Comparison of ENCODE assay signal across 14 cellular contexts in genomic region chr4:52640808-52641595, GRCh38. TPM values are rescaled to one million over a fixed set of nuclear protein-coding genes. Genes with fewer than 3 reads are reported as not detected.
DNase-seq lines count a peak whose midpoint lies in the region; ATAC-seq, FAIRE-seq and TF ChIP-seq lines count a peak whose summit lies in the region.
"Had no signal": no experiment of that assay in that cellular context is flagged by ENCODE, and none has a peak within 500 bp of the region (broad histone marks: within the 10 kb centered on the region; RNA-seq: fewer than 3 reads in every experiment).

No MANE protein-coding gene starts in this region.

- H3K27me3 ChIP-seq in left ventricle myocardium inferior (ENCODE audit: low read depth) (no peaks in the 10 kb centered on the region), bronchial epithelial cell (ENCODE audit: control insufficient read depth, insufficient read depth, low read length) (no peaks in the 10 kb centered on the region)
- H3K27me3 ChIP-seq: neural progenitor cell had no signal

- peaks cover 84% of the 10 kb centered on the region for H3K4me1 ChIP-seq in left ventricle myocardium inferior
- H3K4me1 ChIP-seq: neural progenitor cell had no signal

- peak overlapping the region; percentile 75 for H3K27ac ChIP-seq in left ventricle myocardium inferior (replicated peaks)
- H3K27ac ChIP-seq: neural progenitor cell had no signal

- H3K36me3 ChIP-seq in left ventricle myocardium inferior (no peaks in the 10 kb centered on the region), bronchial epithelial cell (ENCODE audit: control insufficient read depth, insufficient read depth, low read length) (no peaks in the 10 kb centered on the region)
- H3K36me3 ChIP-seq: neural progenitor cell had no signal

- H3K4me3 ChIP-seq in left ventricle myocardium inferior, result peak overlapping the region; percentile 9
- H3K4me3 ChIP-seq in bronchial epithelial cell (ENCODE audit: low read depth, low read length), result no peak overlapping the region
- H3K4me3 ChIP-seq: neural progenitor cell had no signal

- TF ChIP-seq CTCF in left ventricle myocardium inferior (IDR thresholded peaks at IDR 0.05; ENCODE audit: borderline replicate concordance), result no peak
- TF ChIP-seq CTCF in bronchial epithelial cell (IDR thresholded peaks at IDR 0.05; ENCODE audit: insufficient read depth, low read length, severe bottlenecking), result no peak

- DNase-seq in left ventricle myocardium inferior (no peak), Right ventricle myocardium superior (no peak), bronchial epithelial cell (ENCODE audit: low read depth) (peak; percentile 88), lung microvascular endothelial cell (ENCODE audit: low read depth in 2 of 2) (peak; percentile 29 to 55), NCI-H526 (lab: John Stamatoyannopoulos, UW) (no peak), left lobe of liver (ENCODE audit: low spot score) (no peak)
- DNase-seq: activated CD8-positive, alpha-beta T cell treated with anti-CD3 and anti-CD28 coated beads, Interleukin-2, amount 10 ng/mL, durations not matched to agents 7 days and 5 days; GDM1; kidney; NCI-H1930; stimulated activated naive CD4-positive, alpha-beta T cell treated with Interleukin-2 at 50 U/mL for 16 hours had no signal

- intact Hi-C loops in left ventricle myocardium inferior (cut with micrococcal nuclease) (no loop called here), Right ventricle myocardium superior (cut with DNase I) (loop anchor here (10.0 kb wide), 1 partner anchor 86 kb away; no protein-coding TSS in a partner anchor)

- FAIRE-seq in bronchial epithelial cell (lab: Jason Lieb, UNC), result no peak
- FAIRE-seq: kidney had no signal

- ATAC-seq in Right ventricle myocardium superior (ENCODE audit: poor library complexity) (no peak), GM21529 (IDR thresholded peaks at IDR 0.05; ENCODE audit: unreplicated experiment) (no peak), GM19023 (IDR thresholded peaks at IDR 0.05; ENCODE audit: unreplicated experiment) (no peak), left lobe of liver (no peak)
- ATAC-seq: activated CD8-positive, alpha-beta T cell treated with anti-CD3 and anti-CD28 coated beads, Interleukin-2, amount 10 ng/mL, durations not matched to agents 7 days and 5 days had no signal

- H3K9me3 ChIP-seq in left ventricle myocardium inferior (replicated peaks), result no peaks in the 10 kb centered on the region

RNA-seq across cellular contexts. Expression of gene USP46, which starts 18.1 kb away (rescaled TPM):
- total RNA-seq in left ventricle myocardium inferior (76.4 TPM), Right ventricle myocardium superior (55.3 TPM), bronchial epithelial cell (14.7 and 17.2 TPM in 2 replicates), lung microvascular endothelial cell (7.2 and 7.9 TPM in 2 replicates), left lobe of liver (4.9 TPM)

Comparison
In these comparisons a context has a peak if more than half of its experiments do, and no peak if none do; other contexts are left out.
1. DNase-seq: peak in bronchial epithelial cell (single experiment) and lung microvascular endothelial cell (2 of 2); none in left ventricle myocardium inferior (single experiment), Right ventricle myocardium superior (single experiment), NCI-H526 (0 of 2) and left lobe of liver (single experiment).